ENCODE assay signal across 1 cellular context in genomic region chr15:48796521-48796920, GRCh38.
TF ChIP-seq lines count a peak whose summit lies in the region.

No MANE protein-coding gene starts in this region.

TF ChIP-seq in GM23338, 12 proteins besides CTCF, POLR2A, EP300 and RAD21 (continued from another document):
- TF ChIP-seq, protein P1, sequence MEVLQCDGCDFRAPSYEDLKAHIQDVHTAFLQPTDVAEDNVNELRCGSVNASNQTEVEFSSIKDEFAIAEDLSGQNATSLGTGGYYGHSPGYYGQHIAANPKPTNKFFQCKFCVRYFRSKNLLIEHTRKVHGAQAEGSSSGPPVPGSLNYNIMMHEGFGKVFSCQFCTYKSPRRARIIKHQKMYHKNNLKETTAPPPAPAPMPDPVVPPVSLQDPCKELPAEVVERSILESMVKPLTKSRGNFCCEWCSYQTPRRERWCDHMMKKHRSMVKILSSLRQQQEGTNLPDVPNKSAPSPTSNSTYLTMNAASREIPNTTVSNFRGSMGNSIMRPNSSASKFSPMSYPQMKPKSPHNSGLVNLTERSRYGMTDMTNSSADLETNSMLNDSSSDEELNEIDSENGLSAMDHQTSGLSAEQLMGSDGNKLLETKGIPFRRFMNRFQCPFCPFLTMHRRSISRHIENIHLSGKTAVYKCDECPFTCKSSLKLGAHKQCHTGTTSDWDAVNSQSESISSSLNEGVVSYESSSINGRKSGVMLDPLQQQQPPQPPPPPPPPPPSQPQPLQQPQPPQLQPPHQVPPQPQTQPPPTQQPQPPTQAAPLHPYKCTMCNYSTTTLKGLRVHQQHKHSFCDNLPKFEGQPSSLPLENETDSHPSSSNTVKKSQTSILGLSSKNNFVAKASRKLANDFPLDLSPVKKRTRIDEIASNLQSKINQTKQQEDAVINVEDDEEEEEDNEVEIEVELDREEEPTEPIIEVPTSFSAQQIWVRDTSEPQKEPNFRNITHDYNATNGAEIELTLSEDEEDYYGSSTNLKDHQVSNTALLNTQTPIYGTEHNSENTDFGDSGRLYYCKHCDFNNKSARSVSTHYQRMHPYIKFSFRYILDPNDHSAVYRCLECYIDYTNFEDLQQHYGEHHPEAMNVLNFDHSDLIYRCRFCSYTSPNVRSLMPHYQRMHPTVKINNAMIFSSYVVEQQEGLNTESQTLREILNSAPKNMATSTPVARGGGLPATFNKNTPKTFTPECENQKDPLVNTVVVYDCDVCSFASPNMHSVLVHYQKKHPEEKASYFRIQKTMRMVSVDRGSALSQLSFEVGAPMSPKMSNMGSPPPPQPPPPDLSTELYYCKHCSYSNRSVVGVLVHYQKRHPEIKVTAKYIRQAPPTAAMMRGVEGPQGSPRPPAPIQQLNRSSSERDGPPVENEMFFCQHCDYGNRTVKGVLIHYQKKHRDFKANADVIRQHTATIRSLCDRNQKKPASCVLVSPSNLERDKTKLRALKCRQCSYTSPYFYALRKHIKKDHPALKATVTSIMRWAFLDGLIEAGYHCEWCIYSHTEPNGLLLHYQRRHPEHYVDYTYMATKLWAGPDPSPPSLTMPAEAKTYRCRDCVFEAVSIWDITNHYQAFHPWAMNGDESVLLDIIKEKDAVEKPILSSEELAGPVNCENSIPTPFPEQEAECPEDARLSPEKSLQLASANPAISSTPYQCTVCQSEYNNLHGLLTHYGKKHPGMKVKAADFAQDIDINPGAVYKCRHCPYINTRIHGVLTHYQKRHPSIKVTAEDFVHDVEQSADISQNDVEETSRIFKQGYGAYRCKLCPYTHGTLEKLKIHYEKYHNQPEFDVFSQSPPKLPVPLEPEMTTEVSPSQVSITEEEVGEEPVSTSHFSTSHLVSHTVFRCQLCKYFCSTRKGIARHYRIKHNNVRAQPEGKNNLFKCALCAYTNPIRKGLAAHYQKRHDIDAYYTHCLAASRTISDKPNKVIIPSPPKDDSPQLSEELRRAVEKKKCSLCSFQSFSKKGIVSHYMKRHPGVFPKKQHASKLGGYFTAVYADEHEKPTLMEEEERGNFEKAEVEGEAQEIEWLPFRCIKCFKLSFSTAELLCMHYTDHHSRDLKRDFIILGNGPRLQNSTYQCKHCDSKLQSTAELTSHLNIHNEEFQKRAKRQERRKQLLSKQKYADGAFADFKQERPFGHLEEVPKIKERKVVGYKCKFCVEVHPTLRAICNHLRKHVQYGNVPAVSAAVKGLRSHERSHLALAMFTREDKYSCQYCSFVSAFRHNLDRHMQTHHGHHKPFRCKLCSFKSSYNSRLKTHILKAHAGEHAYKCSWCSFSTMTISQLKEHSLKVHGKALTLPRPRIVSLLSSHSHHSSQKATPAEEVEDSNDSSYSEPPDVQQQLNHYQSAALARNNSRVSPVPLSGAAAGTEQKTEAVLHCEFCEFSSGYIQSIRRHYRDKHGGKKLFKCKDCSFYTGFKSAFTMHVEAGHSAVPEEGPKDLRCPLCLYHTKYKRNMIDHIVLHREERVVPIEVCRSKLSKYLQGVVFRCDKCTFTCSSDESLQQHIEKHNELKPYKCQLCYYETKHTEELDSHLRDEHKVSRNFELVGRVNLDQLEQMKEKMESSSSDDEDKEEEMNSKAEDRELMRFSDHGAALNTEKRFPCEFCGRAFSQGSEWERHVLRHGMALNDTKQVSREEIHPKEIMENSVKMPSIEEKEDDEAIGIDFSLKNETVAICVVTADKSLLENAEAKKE (CRISPR knock-in tag; IDR thresholded peaks at IDR 0.05), result no peak
- TF ChIP-seq EZH2phosphoT487 (IDR thresholded peaks at IDR 0.05; ENCODE audit: unreplicated experiment), result no peak
- TF ChIP-seq STAT1 (IDR thresholded peaks at IDR 0.05; ENCODE audit: unreplicated experiment), result no peak
- no peak for TF ChIP-seq NANOG (IDR thresholded peaks at IDR 0.05; ENCODE audit: borderline replicate concordance)
- no peak for TF ChIP-seq REST (IDR thresholded peaks at IDR 0.05; ENCODE audit: unreplicated experiment)
- no peak for TF ChIP-seq ETS1 (IDR thresholded peaks at IDR 0.05)
- TF ChIP-seq CREB1 (CRISPR knock-in tag; IDR thresholded peaks at IDR 0.05; ENCODE audit: low read depth), result no peak
- TF ChIP-seq ZNF331 (CRISPR knock-in tag; IDR thresholded peaks at IDR 0.05; ENCODE audit: low read depth), result no peak
- TF ChIP-seq POLR2AphosphoS5 (IDR thresholded peaks at IDR 0.05; ENCODE audit: low read depth), result no peak
- no peak for TF ChIP-seq ZNF114 (CRISPR knock-in tag; IDR thresholded peaks at IDR 0.05)
